In genomic region chr1:94642617-94643315, GRCh38 we compare ENCODE assay signal across 26 cellular contexts.
"Had no signal": no experiment of that assay in that cellular context is flagged by ENCODE, and none has a peak within 500 bp of the region (broad histone marks: within the 10 kb centered on the region; RNA-seq: fewer than 3 reads in every experiment).

No MANE protein-coding gene starts in this region.

- H3K4me1 ChIP-seq: gastrocnemius medialis, parathyroid adenoma, psoas muscle, spleen, uterus had no signal

- H3K36me3 ChIP-seq: brain microvascular endothelial cell, gastrocnemius medialis, spleen, tibial nerve, uterus, WERI-Rb-1 had no signal

- H3K9me3 ChIP-seq: gastrocnemius medialis, psoas muscle, tibial nerve, uterus had no signal

- H3K4me3 ChIP-seq: gastrocnemius medialis, hepatocyte, psoas muscle, spleen, tibial nerve, uterus had no signal

- H3K27me3 ChIP-seq: brain microvascular endothelial cell, gastrocnemius medialis, hepatocyte, spleen, tibial nerve, uterus had no signal

- ATAC-seq: gastrocnemius medialis; naive thymus-derived CD8-positive, alpha-beta T cell; psoas muscle; T-helper 17 cell had no signal

- FAIRE-seq: astrocyte had no signal

- H3K27ac ChIP-seq: brain microvascular endothelial cell, gastrocnemius medialis, parathyroid adenoma, psoas muscle, spleen, tibial nerve, uterus, WERI-Rb-1 had no signal

- DNase-seq: activated CD4-positive, alpha-beta memory T cell treated with anti-CD3 and anti-CD28 coated beads for 36 hours; activated CD4-positive, alpha-beta T cell treated with anti-CD3 and anti-CD28 coated beads, Interleukin-2, amount 10 ng/mL, durations not matched to agents 24 days and 14 days; activated CD4-positive, CD25-positive, alpha-beta regulatory T cell treated with anti-CD3 and anti-CD28 coated beads, Interleukin-2, amount 50 U/mL, for 72 hours; activated CD8-positive, alpha-beta memory T cell treated with anti-CD3 and anti-CD28 coated beads, Interleukin-2, amount 50 U/mL, for 4 hours; activated effector memory CD4-positive, alpha-beta T cell treated with anti-CD3 and anti-CD28 coated beads, Interleukin-2, amount 50 U/mL, for 16 hours; activated naive CD4-positive, alpha-beta T cell treated with anti-CD3 and anti-CD28 coated beads for 36 hours; activated naive CD8-positive, alpha-beta T cell treated with anti-CD3 and anti-CD28 coated beads for 36 hours; activated T-cell treated with anti-CD3 and anti-CD28 coated beads, Interleukin-2, amount 50 U/mL, for 1 hour; brain microvascular endothelial cell; effector CD4-positive, alpha-beta T cell; gastrocnemius medialis; glutamatergic neuron; left colon; naive thymus-derived CD8-positive, alpha-beta T cell; nucleus accumbens; psoas muscle; spleen; stimulated activated naive CD4-positive, alpha-beta T cell treated with Interleukin-2 at 50 U/mL for 16 hours; T-helper 17 cell; T1000; uterus; WERI-Rb-1 had no signal
